ENCODE assay signal across 1 cellular context in the genomic region with DNA sequence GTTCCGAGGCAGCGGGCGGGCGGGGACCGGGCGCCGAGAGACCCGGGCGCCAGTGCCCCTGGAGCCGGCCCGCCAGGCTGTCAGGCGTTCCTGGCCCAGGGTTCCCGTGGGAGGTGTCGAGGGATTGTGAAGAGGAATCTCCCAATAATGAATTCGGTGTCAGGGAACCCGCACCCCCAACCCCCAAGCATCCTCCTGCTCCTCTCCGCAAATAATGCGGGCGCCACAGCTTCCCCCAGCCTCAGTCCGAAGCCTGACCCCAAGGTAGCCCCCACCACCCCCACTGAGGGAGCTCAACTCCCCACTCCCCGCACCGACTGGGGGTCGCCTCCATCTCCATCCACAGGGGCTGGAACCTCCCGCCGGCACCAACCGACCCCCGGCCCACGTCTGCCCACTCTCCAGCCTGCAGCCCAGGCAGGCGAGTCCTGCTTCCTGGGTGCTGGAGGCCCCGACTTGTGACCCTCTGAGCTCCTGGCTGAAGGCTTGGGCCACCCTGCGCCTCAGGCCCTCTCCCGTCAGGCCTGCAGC.
TF ChIP-seq lines count a peak whose summit lies in the region.

No MANE protein-coding gene starts in this region.

TF ChIP-seq in K562, 482 proteins besides CTCF, POLR2A, EP300 and RAD21:
- TF ChIP-seq ZC3H11A (IDR thresholded peaks at IDR 0.05; ENCODE audit: low read depth, low read length) (no peak), PCBP1 (IDR thresholded peaks at IDR 0.05; ENCODE audit: low read depth, low read length, poor library complexity, severe bottlenecking) (peak; percentile 46), MYBL2 (IDR thresholded peaks at IDR 0.05; ENCODE audit: low read depth) (no peak), MYBL2 (CRISPR knock-in tag; IDR thresholded peaks at IDR 0.05; ENCODE audit: borderline replicate concordance) (no peak), ZNF586 (CRISPR knock-in tag; conservative IDR thresholded peaks at IDR 0.05) (no peak), GABPB2 (CRISPR knock-in tag; conservative IDR thresholded peaks at IDR 0.05) (no peak), MIER1 (IDR thresholded peaks at IDR 0.05; ENCODE audit: low read depth) (no peak)
- TF ChIP-seq, protein P1, sequence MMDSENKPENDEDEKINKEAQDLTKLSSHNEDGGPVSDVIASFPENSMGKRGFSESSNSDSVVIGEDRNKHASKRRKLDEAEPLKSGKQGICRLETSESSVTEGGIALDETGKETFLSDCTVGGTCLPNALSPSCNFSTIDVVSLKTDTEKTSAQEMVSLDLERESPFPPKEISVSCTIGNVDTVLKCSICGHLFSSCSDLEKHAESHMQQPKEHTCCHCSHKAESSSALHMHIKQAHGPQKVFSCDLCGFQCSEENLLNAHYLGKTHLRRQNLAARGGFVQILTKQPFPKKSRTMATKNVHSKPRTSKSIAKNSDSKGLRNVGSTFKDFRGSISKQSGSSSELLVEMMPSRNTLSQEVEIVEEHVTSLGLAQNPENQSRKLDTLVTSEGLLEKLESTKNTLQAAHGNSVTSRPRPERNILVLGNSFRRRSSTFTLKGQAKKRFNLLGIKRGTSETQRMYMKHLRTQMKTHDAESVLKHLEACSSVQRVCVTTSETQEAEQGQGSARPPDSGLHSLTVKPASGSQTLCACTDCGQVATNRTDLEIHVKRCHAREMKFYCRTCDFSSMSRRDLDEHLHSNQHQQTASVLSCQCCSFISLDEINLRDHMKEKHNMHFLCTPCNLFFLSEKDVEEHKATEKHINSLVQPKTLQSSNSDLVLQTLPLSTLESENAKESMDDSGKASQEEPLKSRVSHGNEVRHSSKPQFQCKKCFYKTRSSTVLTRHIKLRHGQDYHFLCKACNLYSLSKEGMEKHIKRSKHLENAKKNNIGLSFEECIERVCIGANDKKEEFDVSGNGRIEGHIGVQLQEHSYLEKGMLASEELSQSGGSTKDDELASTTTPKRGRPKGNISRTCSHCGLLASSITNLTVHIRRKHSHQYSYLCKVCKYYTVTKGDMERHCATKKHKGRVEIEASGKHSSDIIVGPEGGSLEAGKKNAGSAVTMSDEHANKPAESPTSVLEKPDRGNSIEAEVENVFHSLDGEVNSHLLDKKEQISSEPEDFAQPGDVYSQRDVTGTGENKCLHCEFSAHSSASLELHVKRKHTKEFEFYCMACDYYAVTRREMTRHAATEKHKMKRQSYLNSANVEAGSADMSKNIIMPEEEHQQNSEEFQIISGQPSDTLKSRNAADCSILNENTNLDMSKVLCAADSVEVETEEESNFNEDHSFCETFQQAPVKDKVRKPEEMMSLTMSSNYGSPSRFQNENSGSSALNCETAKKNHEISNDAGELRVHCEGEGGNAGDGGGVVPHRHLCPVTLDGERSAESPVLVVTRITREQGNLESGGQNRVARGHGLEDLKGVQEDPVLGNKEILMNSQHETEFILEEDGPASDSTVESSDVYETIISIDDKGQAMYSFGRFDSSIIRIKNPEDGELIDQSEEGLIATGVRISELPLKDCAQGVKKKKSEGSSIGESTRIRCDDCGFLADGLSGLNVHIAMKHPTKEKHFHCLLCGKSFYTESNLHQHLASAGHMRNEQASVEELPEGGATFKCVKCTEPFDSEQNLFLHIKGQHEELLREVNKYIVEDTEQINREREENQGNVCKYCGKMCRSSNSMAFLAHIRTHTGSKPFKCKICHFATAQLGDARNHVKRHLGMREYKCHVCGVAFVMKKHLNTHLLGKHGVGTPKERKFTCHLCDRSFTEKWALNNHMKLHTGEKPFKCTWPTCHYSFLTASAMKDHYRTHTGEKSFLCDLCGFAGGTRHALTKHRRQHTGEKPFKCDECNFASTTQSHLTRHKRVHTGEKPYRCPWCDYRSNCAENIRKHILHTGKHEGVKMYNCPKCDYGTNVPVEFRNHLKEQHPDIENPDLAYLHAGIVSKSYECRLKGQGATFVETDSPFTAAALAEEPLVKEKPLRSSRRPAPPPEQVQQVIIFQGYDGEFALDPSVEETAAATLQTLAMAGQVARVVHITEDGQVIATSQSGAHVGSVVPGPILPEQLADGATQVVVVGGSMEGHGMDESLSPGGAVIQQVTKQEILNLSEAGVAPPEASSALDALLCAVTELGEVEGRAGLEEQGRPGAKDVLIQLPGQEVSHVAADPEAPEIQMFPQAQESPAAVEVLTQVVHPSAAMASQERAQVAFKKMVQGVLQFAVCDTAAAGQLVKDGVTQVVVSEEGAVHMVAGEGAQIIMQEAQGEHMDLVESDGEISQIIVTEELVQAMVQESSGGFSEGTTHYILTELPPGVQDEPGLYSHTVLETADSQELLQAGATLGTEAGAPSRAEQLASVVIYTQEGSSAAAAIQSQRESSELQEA (IDR thresholded peaks at IDR 0.05; ENCODE audit: low read depth), result no peak
- TF ChIP-seq, protein P2, sequence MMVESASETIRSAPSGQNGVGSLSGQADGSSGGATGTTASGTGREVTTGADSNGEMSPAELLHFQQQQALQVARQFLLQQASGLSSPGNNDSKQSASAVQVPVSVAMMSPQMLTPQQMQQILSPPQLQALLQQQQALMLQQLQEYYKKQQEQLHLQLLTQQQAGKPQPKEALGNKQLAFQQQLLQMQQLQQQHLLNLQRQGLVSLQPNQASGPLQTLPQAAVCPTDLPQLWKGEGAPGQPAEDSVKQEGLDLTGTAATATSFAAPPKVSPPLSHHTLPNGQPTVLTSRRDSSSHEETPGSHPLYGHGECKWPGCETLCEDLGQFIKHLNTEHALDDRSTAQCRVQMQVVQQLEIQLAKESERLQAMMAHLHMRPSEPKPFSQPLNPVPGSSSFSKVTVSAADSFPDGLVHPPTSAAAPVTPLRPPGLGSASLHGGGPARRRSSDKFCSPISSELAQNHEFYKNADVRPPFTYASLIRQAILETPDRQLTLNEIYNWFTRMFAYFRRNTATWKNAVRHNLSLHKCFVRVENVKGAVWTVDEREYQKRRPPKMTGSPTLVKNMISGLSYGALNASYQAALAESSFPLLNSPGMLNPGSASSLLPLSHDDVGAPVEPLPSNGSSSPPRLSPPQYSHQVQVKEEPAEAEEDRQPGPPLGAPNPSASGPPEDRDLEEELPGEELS (CRISPR knock-in tag; IDR thresholded peaks at IDR 0.05; ENCODE audit: borderline replicate concordance), result no peak
- TF ChIP-seq, protein P3, sequence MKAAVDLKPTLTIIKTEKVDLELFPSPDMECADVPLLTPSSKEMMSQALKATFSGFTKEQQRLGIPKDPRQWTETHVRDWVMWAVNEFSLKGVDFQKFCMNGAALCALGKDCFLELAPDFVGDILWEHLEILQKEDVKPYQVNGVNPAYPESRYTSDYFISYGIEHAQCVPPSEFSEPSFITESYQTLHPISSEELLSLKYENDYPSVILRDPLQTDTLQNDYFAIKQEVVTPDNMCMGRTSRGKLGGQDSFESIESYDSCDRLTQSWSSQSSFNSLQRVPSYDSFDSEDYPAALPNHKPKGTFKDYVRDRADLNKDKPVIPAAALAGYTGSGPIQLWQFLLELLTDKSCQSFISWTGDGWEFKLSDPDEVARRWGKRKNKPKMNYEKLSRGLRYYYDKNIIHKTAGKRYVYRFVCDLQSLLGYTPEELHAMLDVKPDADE (conservative IDR thresholded peaks at IDR 0.05; ENCODE audit: control insufficient read depth, low read depth, low read length), result 0 out of 2 replicates have a peak, but pooled peaks have one; percentile 26
- TF ChIP-seq, protein P4, sequence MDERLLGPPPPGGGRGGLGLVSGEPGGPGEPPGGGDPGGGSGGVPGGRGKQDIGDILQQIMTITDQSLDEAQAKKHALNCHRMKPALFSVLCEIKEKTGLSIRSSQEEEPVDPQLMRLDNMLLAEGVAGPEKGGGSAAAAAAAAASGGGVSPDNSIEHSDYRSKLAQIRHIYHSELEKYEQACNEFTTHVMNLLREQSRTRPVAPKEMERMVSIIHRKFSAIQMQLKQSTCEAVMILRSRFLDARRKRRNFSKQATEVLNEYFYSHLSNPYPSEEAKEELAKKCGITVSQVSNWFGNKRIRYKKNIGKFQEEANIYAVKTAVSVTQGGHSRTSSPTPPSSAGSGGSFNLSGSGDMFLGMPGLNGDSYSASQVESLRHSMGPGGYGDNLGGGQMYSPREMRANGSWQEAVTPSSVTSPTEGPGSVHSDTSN (CRISPR knock-in tag; IDR thresholded peaks at IDR 0.05; ENCODE audit: low read depth), result no peak
- TF ChIP-seq, protein P4 (tag; conservative IDR thresholded peaks at IDR 0.05; ENCODE audit: low read depth), result no peak
TF ChIP-seq in K562: peak in this region for 2.
